17 cellular contexts compared by ENCODE assay signal in the genomic region with DNA sequence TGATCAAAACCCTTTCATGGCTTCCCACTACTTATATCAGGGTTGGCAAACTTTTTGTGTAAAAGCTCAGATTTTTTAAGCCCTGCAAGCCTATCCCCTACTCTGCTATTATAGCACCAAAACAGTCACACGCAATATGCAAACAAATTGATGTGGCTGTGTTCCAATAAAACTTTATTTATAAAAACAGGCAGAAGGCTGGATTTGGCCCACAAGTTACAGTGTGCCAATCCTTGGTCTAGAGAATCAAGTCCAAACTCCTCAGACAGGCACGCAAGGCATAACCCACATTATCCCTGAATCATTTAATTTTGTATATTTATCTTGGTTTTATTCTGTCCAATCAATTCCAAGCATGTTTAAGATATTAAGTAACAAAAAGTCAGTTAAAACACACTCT.
DNase-seq lines count a peak whose midpoint lies in the region; ATAC-seq and TF ChIP-seq lines count a peak whose summit lies in the region.
"Had no signal": no experiment of that assay in that cellular context is flagged by ENCODE, and none has a peak within 500 bp of the region (broad histone marks: within the 10 kb centered on the region; RNA-seq: fewer than 3 reads in every experiment).

No MANE protein-coding gene starts in this region.

- H3K4me1 Mint-ChIP-seq in CD14-positive monocyte: peaks cover 20% of the 10 kb centered on the region

- no peak overlapping the region for H3K27ac Mint-ChIP-seq in CD14-positive monocyte

- WGBS in heart left ventricle, 4 donors: 85 to 97% (median 93%) methylated on average over 2 of the region's 2 CpGs

- H3K9me3 Mint-ChIP-seq in CD14-positive monocyte: peaks cover 0 to 4% (median 1%) of the 10 kb centered on the region in 7 donors

- DNase-seq in heart left ventricle: no peak
- DNase-seq in Right ventricle myocardium superior: no peak
- no peak for DNase-seq in ascending aorta (ENCODE audit: low spot score in 2 of 2)
- peak; percentile 9 for DNase-seq in hepatic stellate cell (ENCODE audit: low spot score)
- DNase-seq in CD14-positive monocyte (ENCODE audit: low spot score): no peak
- DNase-seq: C1 segment of cervical spinal cord, COR-L47, H7, KBM-7, NCI-H1092, NCI-H1694 treated with DMSO at 0.1 percent for 48 hours, NCI-H2171 treated with DMSO at 0.1 percent for 48 hours, NCI-H774 had no signal

- peaks cover 0 to 7% (median 0%) of the 10 kb centered on the region in 12 donors for H3K9me3 ChIP-seq in heart left ventricle
- H3K9me3 ChIP-seq in ascending aorta: no peaks in the 10 kb centered on the region

- H3K4me3 ChIP-seq in heart left ventricle (no peak overlapping the region), ascending aorta (no peak overlapping the region)

- no peak for TF ChIP-seq POLR2A in heart left ventricle (IDR thresholded peaks at IDR 0.05)

- H3K4me3 Mint-ChIP-seq in CD14-positive monocyte: no peak overlapping the region

- intact Hi-C loops in heart left ventricle (cut with DNase I) (loop anchor here in 6 of 10 donors (2.0 to 10.0 kb wide), 5 partner anchors 55 to 227 kb away; a partner anchor contains a TSS), Right ventricle myocardium superior (cut with DNase I) (no loop called here), ascending aorta (cut with DNase I) (loop anchor here (5.0 kb wide), 1 partner anchor 120 kb away; no protein-coding TSS in a partner anchor), CD14-positive monocyte (cut with micrococcal nuclease) (no loop called here)

- H3K36me3 Mint-ChIP-seq in CD14-positive monocyte: peaks cover 3 to 15% of the 10 kb centered on the region in 2 donors

- TF ChIP-seq CTCF in heart left ventricle (IDR thresholded peaks at IDR 0.05): no peak
- TF ChIP-seq CTCF in ascending aorta (IDR thresholded peaks at IDR 0.05): no peak
- TF ChIP-seq CTCF in CD14-positive monocyte (IDR thresholded peaks at IDR 0.05): no peak

- no peaks in the 10 kb centered on the region for H3K36me3 ChIP-seq in heart left ventricle
- no peaks in the 10 kb centered on the region for H3K36me3 ChIP-seq in ascending aorta

- no peaks in the 10 kb centered on the region for H3K27me3 Mint-ChIP-seq in CD14-positive monocyte (ENCODE audit: low read depth in 3 of 3)

- no peaks in the 10 kb centered on the region for H3K27me3 ChIP-seq in heart left ventricle
- no peaks in the 10 kb centered on the region for H3K27me3 ChIP-seq in ascending aorta

- ATAC-seq in heart left ventricle (no peak), Right ventricle myocardium superior (ENCODE audit: poor library complexity) (no peak), HG02973 (IDR thresholded peaks at IDR 0.05; ENCODE audit: unreplicated experiment) (no peak), HG03432 (IDR thresholded peaks at IDR 0.05; ENCODE audit: unreplicated experiment) (no peak)

- peaks cover 3 to 77% (median 52%) of the 10 kb centered on the region in 12 donors for H3K4me1 ChIP-seq in heart left ventricle
- H3K4me1 ChIP-seq in ascending aorta: peaks cover 14 to 49% of the 10 kb centered on the region in 2 donors

- H3K27ac ChIP-seq in heart left ventricle (peak overlapping the region in 8 of 12 donors; percentile 4 to 59 (median 42)), ascending aorta (peak overlapping the region; percentile 41 to 69), temporal lobe (ENCODE audit: low read depth, low read length) (peak overlapping the region; percentile 47)
- H3K27ac ChIP-seq: 22Rv1 had no signal

Comparison
In these comparisons a context has a peak if more than half of its experiments do, and no peak if none do; other contexts are left out.
1. intact Hi-C loops: an anchor here in heart left ventricle (2.0 to 10.0 kb wide) and ascending aorta (5.0 kb wide); none called in Right ventricle myocardium superior and CD14-positive monocyte.